24 cellular contexts compared by ENCODE assay signal in genomic region chr4:159981457-159981856, GRCh38.
A peak's percentile ranks its signal among the peaks of the same experiment; 100 is the strongest.
DNase-seq lines count a peak whose midpoint lies in the region; TF ChIP-seq lines count a peak whose summit lies in the region.
"Had no signal": no experiment of that assay in that cellular context is flagged by ENCODE, and none has a peak within 500 bp of the region (broad histone marks: within the 10 kb centered on the region; RNA-seq: fewer than 3 reads in every experiment).

No MANE protein-coding gene starts in this region.

- H3K27me3 Mint-ChIP-seq in nephron (ENCODE audit: low read depth) (no peaks in the 10 kb centered on the region), neural progenitor cell (ENCODE audit: insufficient read depth, low read depth) (peaks cover 2% of the 10 kb centered on the region), chondrocyte (ENCODE audit: low read depth) (peaks cover 3% of the 10 kb centered on the region)
- H3K27me3 Mint-ChIP-seq: CD4-positive, alpha-beta memory T cell; CD4-positive, CD25-positive, alpha-beta regulatory T cell; CD8-positive, alpha-beta memory T cell had no signal

- no peaks in the 10 kb centered on the region for H3K27me3 ChIP-seq in OCI-LY3 (ENCODE audit: low read depth, low read length)
- no peaks in the 10 kb centered on the region for H3K27me3 ChIP-seq in neural progenitor cell
- H3K27me3 ChIP-seq: BE2C, BLaER1 had no signal

- H3K27ac Mint-ChIP-seq in nephron: peak overlapping the region; percentile 60 to 88 (median 68)
- peak overlapping the region; percentile 88 for H3K27ac Mint-ChIP-seq in neural progenitor cell
- H3K27ac Mint-ChIP-seq in chondrocyte (ENCODE audit: unreplicated experiment): no peak overlapping the region
- H3K27ac Mint-ChIP-seq: CD14-positive monocyte; CD4-positive, alpha-beta memory T cell; CD4-positive, CD25-positive, alpha-beta regulatory T cell; CD8-positive, alpha-beta memory T cell had no signal

- H3K4me2 ChIP-seq in OCI-LY3 (ENCODE audit: low read length) (no peak overlapping the region), neural progenitor cell (no peak overlapping the region)
- H3K4me2 ChIP-seq: BLaER1 had no signal

- H3K4me1 Mint-ChIP-seq in nephron: no peaks in the 10 kb centered on the region
- H3K4me1 Mint-ChIP-seq in neural progenitor cell: peaks cover 17% of the 10 kb centered on the region
- no peaks in the 10 kb centered on the region for H3K4me1 Mint-ChIP-seq in chondrocyte (ENCODE audit: low read depth)
- H3K4me1 Mint-ChIP-seq: CD14-positive monocyte; CD4-positive, alpha-beta memory T cell; CD4-positive, CD25-positive, alpha-beta regulatory T cell; CD8-positive, alpha-beta memory T cell had no signal

- DNase-seq in neural progenitor cell (ENCODE audit: low spot score): no peak
- no peak for DNase-seq in central memory CD4-positive, alpha-beta T cell
- DNase-seq in chondrocyte (ENCODE audit: low spot score): no peak
- DNase-seq in OCI-M1 (lab: John Stamatoyannopoulos, UW): no peak
- DNase-seq: 8988T; ACHN; BE2C; C1 segment of cervical spinal cord; CD4-positive, alpha-beta memory T cell; CD4-positive, CD25-positive, alpha-beta regulatory T cell; CD8-positive, alpha-beta memory T cell; COR-L47; DMS 273 treated with DMSO at 0.1 percent for 48 hours; DMS153; DMS53; DMS79; DND-41; EL; GDM1 had no signal

- H3K27ac ChIP-seq in OCI-LY3 (ENCODE audit: low read length) (no peak overlapping the region), neural progenitor cell (no peak overlapping the region)
- H3K27ac ChIP-seq: BLaER1 had no signal

- H3K36me3 Mint-ChIP-seq in nephron (ENCODE audit: low read depth) (no peaks in the 10 kb centered on the region), neural progenitor cell (no peaks in the 10 kb centered on the region), chondrocyte (ENCODE audit: low read depth) (no peaks in the 10 kb centered on the region)
- H3K36me3 Mint-ChIP-seq: CD14-positive monocyte; CD4-positive, alpha-beta memory T cell; CD4-positive, CD25-positive, alpha-beta regulatory T cell; CD8-positive, alpha-beta memory T cell had no signal

- H3K36me3 ChIP-seq in OCI-LY3 (replicated peaks; ENCODE audit: low read depth, low read length): no peaks in the 10 kb centered on the region
- H3K36me3 ChIP-seq in neural progenitor cell: no peaks in the 10 kb centered on the region
- H3K36me3 ChIP-seq: BE2C, BLaER1 had no signal

- H2AFZ ChIP-seq in OCI-LY3 (ENCODE audit: low read depth, low read length): 0 out of 2 replicates have a peak overlapping the region, but pooled peaks have one; percentile 50
- H2AFZ ChIP-seq in neural progenitor cell (replicated peaks): no peak overlapping the region

- H3K9me3 Mint-ChIP-seq in nephron (no peaks in the 10 kb centered on the region), neural progenitor cell (peaks cover 4% of the 10 kb centered on the region), chondrocyte (ENCODE audit: low read depth) (no peaks in the 10 kb centered on the region)

- no peaks in the 10 kb centered on the region for H3F3A ChIP-seq in neural progenitor cell (ENCODE audit: low read depth)

- no peak overlapping the region for H3K4me3 Mint-ChIP-seq in nephron
- H3K4me3 Mint-ChIP-seq in neural progenitor cell: no peak overlapping the region
- no peak overlapping the region for H3K4me3 Mint-ChIP-seq in chondrocyte (ENCODE audit: unreplicated experiment)
- H3K4me3 Mint-ChIP-seq: CD14-positive monocyte; CD4-positive, alpha-beta memory T cell; CD4-positive, CD25-positive, alpha-beta regulatory T cell; CD8-positive, alpha-beta memory T cell had no signal

- no peak overlapping the region for H3K4me3 ChIP-seq in OCI-LY3 (ENCODE audit: low read length)
- H3K4me3 ChIP-seq in neural progenitor cell: no peak overlapping the region
- H3K4me3 ChIP-seq: BLaER1, GM12878 had no signal

- no peaks in the 10 kb centered on the region for H3K79me2 ChIP-seq in OCI-LY3 (ENCODE audit: low read length)
- H3K79me2 ChIP-seq in neural progenitor cell (ENCODE audit: low read depth): no peaks in the 10 kb centered on the region

- H4K20me1 ChIP-seq in OCI-LY3 (ENCODE audit: insufficient read depth, low read length) (no peaks in the 10 kb centered on the region), neural progenitor cell (ENCODE audit: low read depth) (no peaks in the 10 kb centered on the region)
- H4K20me1 ChIP-seq: BLaER1 had no signal

- no peaks in the 10 kb centered on the region for H3K4me1 ChIP-seq in OCI-LY3 (ENCODE audit: low read length)
- no peaks in the 10 kb centered on the region for H3K4me1 ChIP-seq in neural progenitor cell
- H3K4me1 ChIP-seq: BE2C, BLaER1 had no signal

- no peak for TF ChIP-seq CTCF in OCI-LY3 (IDR thresholded peaks at IDR 0.05; ENCODE audit: low read depth, low read length)
- no peak for TF ChIP-seq CTCF in nephron (IDR thresholded peaks at IDR 0.05; ENCODE audit: unreplicated experiment in 3 of 3)
- TF ChIP-seq CTCF in neural progenitor cell (IDR thresholded peaks at IDR 0.05): no peak
- TF ChIP-seq CTCF in chondrocyte (IDR thresholded peaks at IDR 0.05): no peak

- H3K9me3 ChIP-seq in OCI-LY3 (ENCODE audit: insufficient read depth, low read length): no peaks in the 10 kb centered on the region
- H3K9me3 ChIP-seq in neural progenitor cell (ENCODE audit: low read depth): no peaks in the 10 kb centered on the region
- H3K9me3 ChIP-seq: BE2C, BLaER1 had no signal

- H3K9ac ChIP-seq in OCI-LY3 (ENCODE audit: low read length): no peak overlapping the region
- no peak overlapping the region for H3K9ac ChIP-seq in neural progenitor cell
- H3K9ac ChIP-seq: BLaER1 had no signal
